In genomic region chr4:122733805-122734155, GRCh38 we compare ENCODE assay signal across 8 cellular contexts. TPM values are rescaled to one million over a fixed set of nuclear protein-coding genes. Genes with fewer than 3 reads are reported as not detected.
DNase-seq lines count a peak whose midpoint lies in the region; ATAC-seq, FAIRE-seq and TF ChIP-seq lines count a peak whose summit lies in the region.

No MANE protein-coding gene starts in this region.

- H3K4me3 Mint-ChIP-seq in T-helper 2 cell treated with Interferon-gamma antibody and Interleukin-4, amounts not matched to agents 5 μg/mL and 100 μg/mL, for 36 hours, result peak overlapping the region; percentile 96
- H3K4me3 Mint-ChIP-seq in stimulated activated naive B cell treated with anti-CD40 and anti-IgM and Interleukin-4, amounts not matched to agents 10 μg/mL and 1 μg/mL and 100 μg/mL, for 72 hours, result no peak overlapping the region

- ATAC-seq in stimulated activated naive B cell treated with anti-CD40 and anti-IgM and Interleukin-4, amounts not matched to agents 10 μg/mL and 1 μg/mL and 100 μg/mL, for 72 hours (replicated peaks), result no peak
- ATAC-seq in omental fat pad (ENCODE audit: low FRiP score), result no peak

- TF ChIP-seq CTCF in VCaP (conservative IDR thresholded peaks at IDR 0.05), result no peak
- no peak for TF ChIP-seq CTCF in omental fat pad (IDR thresholded peaks at IDR 0.05)

- no peaks in the 10 kb centered on the region for H3K9me3 ChIP-seq in small intestine (ENCODE audit: control insufficient read depth, low read depth)

- no peak overlapping the region for H3K27ac Mint-ChIP-seq in T-helper 2 cell treated with Interferon-gamma antibody and Interleukin-4, amounts not matched to agents 5 μg/mL and 100 μg/mL, for 36 hours
- no peak overlapping the region for H3K27ac Mint-ChIP-seq in stimulated activated naive B cell treated with anti-CD40 and anti-IgM and Interleukin-4, amounts not matched to agents 10 μg/mL and 1 μg/mL and 100 μg/mL, for 72 hours

- H3K27ac ChIP-seq in VCaP (peak overlapping the region; percentile 57), small intestine (ENCODE audit: low read depth in 1 of 2, low read length in 1 of 2) (peak overlapping the region in 1 of 2 donors; percentile 71)

- H3K4me3 ChIP-seq in small intestine (ENCODE audit: low read depth in 1 of 2, low read length in 2 of 2), result no peak overlapping the region

- H3K27me3 ChIP-seq in small intestine (ENCODE audit: control insufficient read depth in 2 of 2, insufficient read depth in 2 of 2, low read length in 2 of 2), result no peaks in the 10 kb centered on the region

- peaks cover 14% of the 10 kb centered on the region for H3K4me1 Mint-ChIP-seq in T-helper 2 cell treated with Interferon-gamma antibody and Interleukin-4, amounts not matched to agents 5 μg/mL and 100 μg/mL, for 36 hours (ENCODE audit: low read depth)
- peaks cover 3 to 10% of the 10 kb centered on the region in 2 donors for H3K4me1 Mint-ChIP-seq in stimulated activated naive B cell treated with anti-CD40 and anti-IgM and Interleukin-4, amounts not matched to agents 10 μg/mL and 1 μg/mL and 100 μg/mL, for 72 hours

- H3K36me3 ChIP-seq in small intestine (ENCODE audit: control insufficient read depth in 2 of 2, insufficient read depth in 2 of 2, low read length in 2 of 2), result no peaks in the 10 kb centered on the region

- WGBS in small intestine, 3 donors, result 20 to 64% (median 36%) methylated on average over 1 of the region's 1 CpG

- FAIRE-seq in small intestine (lab: Jason Lieb, UNC), result no peak

- DNase-seq in T-helper 2 cell treated with Interferon-gamma antibody and Interleukin-4, amounts not matched to agents 5 μg/mL and 100 μg/mL, for 36 hours (ENCODE audit: low spot score), result no peak
- DNase-seq in T-helper 2 cell (no peak), glomerular visceral epithelial cell (ENCODE audit: extremely low spot score) (peak; percentile 68), small intestine (peak; percentile 45), NCI-H524 treated with DMSO at 0.1 percent for 48 hours (lab: John Stamatoyannopoulos, UW) (no peak), omental fat pad (ENCODE audit: low spot score) (no peak)
- DNase-seq in stimulated activated naive B cell treated with anti-CD40 and anti-IgM and Interleukin-4, amounts not matched to agents 10 μg/mL and 1 μg/mL and 100 μg/mL, for 72 hours, result no peak

- no peaks in the 10 kb centered on the region for H3K9me3 Mint-ChIP-seq in T-helper 2 cell treated with Interferon-gamma antibody and Interleukin-4, amounts not matched to agents 5 μg/mL and 100 μg/mL, for 36 hours
- H3K9me3 Mint-ChIP-seq in stimulated activated naive B cell treated with anti-CD40 and anti-IgM and Interleukin-4, amounts not matched to agents 10 μg/mL and 1 μg/mL and 100 μg/mL, for 72 hours, result peaks cover 0 to 4% of the 10 kb centered on the region in 2 donors

- peaks cover 1% of the 10 kb centered on the region for H3K36me3 Mint-ChIP-seq in T-helper 2 cell treated with Interferon-gamma antibody and Interleukin-4, amounts not matched to agents 5 μg/mL and 100 μg/mL, for 36 hours (ENCODE audit: low read depth)
- peaks cover 7 to 12% of the 10 kb centered on the region in 2 donors for H3K36me3 Mint-ChIP-seq in stimulated activated naive B cell treated with anti-CD40 and anti-IgM and Interleukin-4, amounts not matched to agents 10 μg/mL and 1 μg/mL and 100 μg/mL, for 72 hours

- H3K27me3 Mint-ChIP-seq in T-helper 2 cell treated with Interferon-gamma antibody and Interleukin-4, amounts not matched to agents 5 μg/mL and 100 μg/mL, for 36 hours (ENCODE audit: low read depth), result no peaks in the 10 kb centered on the region
- no peaks in the 10 kb centered on the region for H3K27me3 Mint-ChIP-seq in stimulated activated naive B cell treated with anti-CD40 and anti-IgM and Interleukin-4, amounts not matched to agents 10 μg/mL and 1 μg/mL and 100 μg/mL, for 72 hours

- peaks cover 0 to 3% of the 10 kb centered on the region in 2 donors for H3K4me1 ChIP-seq in small intestine (ENCODE audit: control insufficient read depth in 2 of 2, insufficient read depth in 1 of 2, low read depth in 1 of 2, low read length in 1 of 2)

RNA-seq across cellular contexts. Expression of gene BBS12, which starts 1.3 kb away (rescaled TPM):
- 1 to 10 TPM; 1.3 to 1.5 (median 1.4) TPM for polyA plus RNA-seq in small intestine
- total RNA-seq in omental fat pad, result 1 to 10 TPM; 3.2 to 5.7 (median 3.7) TPM

Comparison
In these comparisons a context has a peak if more than half of its experiments do, and no peak if none do; other contexts are left out.
1. DNase-seq: peak in glomerular visceral epithelial cell (single experiment) and small intestine (single experiment); none in T-helper 2 cell treated with Interferon-gamma antibody and Interleukin-4, amounts not matched to agents 5 μg/mL and 100 μg/mL, for 36 hours (single experiment), T-helper 2 cell (0 of 5), NCI-H524 treated with DMSO at 0.1 percent for 48 hours (single experiment), stimulated activated naive B cell treated with anti-CD40 and anti-IgM and Interleukin-4, amounts not matched to agents 10 μg/mL and 1 μg/mL and 100 μg/mL, for 72 hours (single experiment) and omental fat pad (single experiment).